ENCODE assay signal across 14 cellular contexts in the genomic region with DNA sequence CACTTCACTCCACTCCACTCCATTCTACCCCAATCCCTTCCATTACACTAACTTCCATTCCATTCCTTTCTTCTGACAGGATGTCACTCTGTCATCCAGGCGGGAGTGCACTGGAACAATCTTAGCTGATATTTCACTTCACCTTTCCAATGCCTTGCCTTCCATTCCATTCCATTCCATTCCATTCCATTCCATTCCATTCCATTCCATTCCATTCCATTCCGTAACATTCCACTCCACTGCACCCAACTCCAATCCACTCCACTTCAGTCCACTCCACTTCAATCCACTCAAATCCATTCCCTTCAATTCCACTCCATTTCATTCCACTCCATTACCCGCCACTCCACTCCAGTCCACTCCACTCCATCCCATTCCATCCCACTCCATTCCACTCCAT.
DNase-seq lines count a peak whose midpoint lies in the region; TF ChIP-seq lines count a peak whose summit lies in the region.
"Had no signal": no experiment of that assay in that cellular context is flagged by ENCODE, and none has a peak within 500 bp of the region (broad histone marks: within the 10 kb centered on the region; RNA-seq: fewer than 3 reads in every experiment).

No MANE protein-coding gene starts in this region.

- H3K4me1 ChIP-seq in OCI-LY7 (ENCODE audit: insufficient read depth, low read length, poor library complexity, severe bottlenecking), result no peaks in the 10 kb centered on the region
- H3K4me1 ChIP-seq: tibial artery had no signal

- H2AFZ ChIP-seq in OCI-LY7 (ENCODE audit: low read length), result no peak overlapping the region

- no peak overlapping the region for H3K4me3 ChIP-seq in OCI-LY7 (ENCODE audit: low read depth, low read length, poor library complexity, severe bottlenecking)
- no peak overlapping the region for H3K4me3 ChIP-seq in epithelial cell of proximal tubule (ENCODE audit: low read depth, low read length)
- H3K4me3 ChIP-seq: tibial artery had no signal

- DNase-seq in ELR (ENCODE audit: low read depth) (peak; percentile 57), OCI-LY7 (ENCODE audit: low spot score) (peak; percentile 45), epithelial cell of proximal tubule (ENCODE audit: low read depth) (peak; percentile 84), middle frontal gyrus (ENCODE audit: extremely low spot score, low spot score) (peak; percentile 73), NCI-H187 (lab: John Stamatoyannopoulos, UW) (no peak), NCI-H1930 (lab: John Stamatoyannopoulos, UW) (no peak), AG08396 (ENCODE audit: low spot score) (no peak)
- DNase-seq in activated effector memory CD4-positive, alpha-beta T cell treated with Interleukin-2 at 50 U/mL for 16 hours, result no peak
- DNase-seq: Calu3, H7, kidney, NCI-H1105 treated with DMSO at 0.1 percent for 48 hours, nucleus accumbens, tibial artery had no signal

- BruUV-seq in OCI-LY7 (replicated peaks; lab: Mats Ljungman, UMichigan), result no TSS peak

- no peaks in the 10 kb centered on the region for H4K20me1 ChIP-seq in OCI-LY7 (ENCODE audit: insufficient read depth, low read length)

- no peaks in the 10 kb centered on the region for H3K9me2 ChIP-seq in OCI-LY7 (ENCODE audit: insufficient read depth, low read length)

- POLR2A ChIA-PET in OCI-LY7 (lab: Charles Lee), result no interaction called here

- TF ChIP-seq CTCF in OCI-LY7 (conservative IDR thresholded peaks at IDR 0.05; ENCODE audit: low read length) (no peak), epithelial cell of proximal tubule (conservative IDR thresholded peaks at IDR 0.05; ENCODE audit: low read depth, low read length) (no peak)

- H3K36me3 ChIP-seq in OCI-LY7 (ENCODE audit: insufficient read depth, low read length), result no peaks in the 10 kb centered on the region
- H3K36me3 ChIP-seq: tibial artery had no signal

- H3K27ac ChIP-seq in OCI-LY7 (ENCODE audit: low read depth, low read length, poor library complexity, severe bottlenecking), result no peak overlapping the region
- H3K27ac ChIP-seq: tibial artery had no signal

- CTCF ChIA-PET in OCI-LY7 (lab: Charles Lee; ENCODE audit: unreplicated experiment), result no interaction called here

- no peaks in the 10 kb centered on the region for H3K9me3 ChIP-seq in OCI-LY7 (ENCODE audit: low read length)
- H3K9me3 ChIP-seq: tibial artery had no signal

- H3K4me2 ChIP-seq in OCI-LY7 (ENCODE audit: low read length), result no peak overlapping the region

- intact Hi-C loops in OCI-LY7 (cut with micrococcal nuclease; ENCODE audit: unreplicated experiment), result no loop called here

- H3K79me2 ChIP-seq in OCI-LY7 (ENCODE audit: insufficient read depth, low read depth, low read length), result no peaks in the 10 kb centered on the region

Comparison
In these comparisons a context has a peak if more than half of its experiments do, and no peak if none do; other contexts are left out.
1. DNase-seq: peak in ELR (single experiment), OCI-LY7 (single experiment), epithelial cell of proximal tubule (single experiment) and middle frontal gyrus (single experiment); none in NCI-H187 (0 of 2), NCI-H1930 (0 of 2), activated effector memory CD4-positive, alpha-beta T cell treated with Interleukin-2 at 50 U/mL for 16 hours (single experiment) and AG08396 (single experiment).